ENCODE assay signal across 1 cellular context in genomic region chr14:74425525-74426201, GRCh38.
TF ChIP-seq lines count a peak whose summit lies in the region.

No MANE protein-coding gene starts in this region.

TF ChIP-seq in HepG2, 621 proteins besides CTCF, POLR2A, EP300 and RAD21 (continued from another document and continues in another):
- TF ChIP-seq ZNF513 (CRISPR knock-in tag; conservative IDR thresholded peaks at IDR 0.05) (no peak), ZBTB14 (CRISPR knock-in tag; IDR thresholded peaks at IDR 0.05) (no peak), TRAFD1 (CRISPR knock-in tag; IDR thresholded peaks at IDR 0.05; ENCODE audit: borderline replicate concordance) (no peak), ZNF362 (CRISPR knock-in tag; IDR thresholded peaks at IDR 0.05; ENCODE audit: borderline replicate concordance) (no peak), ZFX (CRISPR knock-in tag; IDR thresholded peaks at IDR 0.05; ENCODE audit: low read depth) (no peak), KMT2A (CRISPR knock-in tag; IDR thresholded peaks at IDR 0.05) (no peak), ZNF333 (CRISPR knock-in tag; IDR thresholded peaks at IDR 0.05; ENCODE audit: borderline replicate concordance) (no peak), ZFP36L2 (CRISPR knock-in tag; IDR thresholded peaks at IDR 0.05) (no peak), GATA4 (IDR thresholded peaks at IDR 0.05; ENCODE audit: borderline replicate concordance, low read depth) (no peak), ZNF17 (CRISPR knock-in tag; IDR thresholded peaks at IDR 0.05) (no peak), KMT2B (CRISPR knock-in tag; IDR thresholded peaks at IDR 0.05) (no peak), ZNF660 (CRISPR knock-in tag; IDR thresholded peaks at IDR 0.05; ENCODE audit: borderline replicate concordance, low read depth) (no peak), ZNF292 (CRISPR knock-in tag; IDR thresholded peaks at IDR 0.05; ENCODE audit: borderline replicate concordance, low read depth) (no peak), STAT6 (CRISPR knock-in tag; IDR thresholded peaks at IDR 0.05; ENCODE audit: borderline replicate concordance) (no peak), KLF11 (CRISPR knock-in tag; IDR thresholded peaks at IDR 0.05) (no peak), TSC22D2 (CRISPR knock-in tag; IDR thresholded peaks at IDR 0.05; ENCODE audit: borderline replicate concordance) (no peak), ZNF550 (CRISPR knock-in tag; IDR thresholded peaks at IDR 0.05; ENCODE audit: borderline replicate concordance) (no peak), ZNF124 (CRISPR knock-in tag; IDR thresholded peaks at IDR 0.05) (no peak), ZNF768 (CRISPR knock-in tag; IDR thresholded peaks at IDR 0.05) (no peak), SNAI1 (CRISPR knock-in tag; IDR thresholded peaks at IDR 0.05; ENCODE audit: borderline replicate concordance) (no peak), CSRNP2 (CRISPR knock-in tag; conservative IDR thresholded peaks at IDR 0.05; ENCODE audit: low read depth) (no peak), PRMT3 (CRISPR knock-in tag; IDR thresholded peaks at IDR 0.05; ENCODE audit: borderline replicate concordance, low read depth) (no peak), ZNF574 (CRISPR knock-in tag; IDR thresholded peaks at IDR 0.05) (peak; percentile 70), ARNT (IDR thresholded peaks at IDR 0.05) (no peak), CEBPB (IDR thresholded peaks at IDR 0.05; ENCODE audit: borderline replicate concordance, low read depth, low read length) (no peak), ZBTB21 (CRISPR knock-in tag; IDR thresholded peaks at IDR 0.05) (no peak), ZBTB20 (CRISPR knock-in tag; IDR thresholded peaks at IDR 0.05; ENCODE audit: borderline replicate concordance, low read depth) (no peak), ZMYM4 (CRISPR knock-in tag; IDR thresholded peaks at IDR 0.05) (no peak), MED1 (CRISPR knock-in tag; IDR thresholded peaks at IDR 0.05) (0 out of 2 replicates have a peak, but pooled peaks have one; percentile 29), TBP (CRISPR knock-in tag; IDR thresholded peaks at IDR 0.05) (no peak), RFXAP (CRISPR knock-in tag; IDR thresholded peaks at IDR 0.05; ENCODE audit: borderline replicate concordance) (no peak), HNF4A (CRISPR knock-in tag; IDR thresholded peaks at IDR 0.05) (no peak), ZNF691 (CRISPR knock-in tag; IDR thresholded peaks at IDR 0.05; ENCODE audit: borderline replicate concordance, low read depth) (no peak), ZC3H13 (CRISPR knock-in tag; IDR thresholded peaks at IDR 0.05) (no peak), HHEX (CRISPR knock-in tag; IDR thresholded peaks at IDR 0.05) (no peak), SALL2 (CRISPR knock-in tag; IDR thresholded peaks at IDR 0.05) (peak; percentile 77), ZFP82 (CRISPR knock-in tag; IDR thresholded peaks at IDR 0.05; ENCODE audit: borderline replicate concordance) (no peak), ZNF609 (CRISPR knock-in tag; IDR thresholded peaks at IDR 0.05; ENCODE audit: borderline replicate concordance) (no peak)
